15 cellular contexts compared by ENCODE assay signal in the genomic region with DNA sequence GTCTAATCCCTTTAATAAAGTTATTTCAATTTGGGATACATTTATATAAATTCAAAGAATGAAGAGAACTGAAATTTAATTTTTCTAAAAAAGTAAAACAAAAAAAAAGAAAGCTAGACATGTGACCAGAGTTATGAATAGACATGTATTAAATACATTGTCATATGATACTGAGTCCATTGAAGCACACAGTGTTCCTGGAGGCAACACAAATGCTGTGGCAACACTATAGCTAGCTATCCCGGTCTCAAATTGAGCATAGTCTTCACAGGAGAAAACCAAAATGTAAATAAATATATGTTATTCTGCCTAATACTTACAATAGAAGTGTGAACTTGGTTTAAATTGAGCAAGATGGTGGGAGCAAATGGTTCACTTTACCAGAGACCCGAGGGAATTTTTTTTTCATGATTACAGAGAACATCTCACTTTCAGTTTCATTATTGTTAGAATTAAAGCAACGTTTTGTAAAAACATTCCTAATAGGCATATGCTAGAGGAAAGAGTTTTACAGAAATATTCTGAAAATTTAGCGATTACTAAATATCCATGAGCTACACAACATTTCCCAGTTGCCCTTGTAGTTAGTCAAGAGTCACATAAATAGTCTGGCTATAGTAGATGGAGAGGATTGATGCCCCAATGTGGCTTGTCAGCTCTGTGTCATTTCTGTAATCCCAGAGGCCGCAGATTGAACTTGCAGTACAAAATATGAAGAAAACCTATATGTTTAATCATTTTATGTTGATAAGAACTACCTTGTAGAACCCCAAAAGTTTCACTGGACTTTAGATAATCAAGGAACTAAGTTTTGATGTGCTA.
DNase-seq lines count a peak whose midpoint lies in the region; ATAC-seq and TF ChIP-seq lines count a peak whose summit lies in the region.
"Had no signal": no experiment of that assay in that cellular context is flagged by ENCODE, and none has a peak within 500 bp of the region (broad histone marks: within the 10 kb centered on the region; RNA-seq: fewer than 3 reads in every experiment).

No MANE protein-coding gene starts in this region.

- no TSS peak for BruUV-seq in HCT116 (replicated peaks; lab: Mats Ljungman, UMichigan)
- no TSS peak for BruUV-seq in PC-3 (replicated peaks; lab: Mats Ljungman, UMichigan)

- H3K4me1 ChIP-seq in HCT116 (ENCODE audit: control insufficient read depth in 1 of 2, insufficient read depth in 2 of 2, low read length in 2 of 2): no peaks in the 10 kb centered on the region
- peaks cover 7% of the 10 kb centered on the region; the same call in 1 of the 2 replicates for H3K4me1 ChIP-seq in PC-3 (ENCODE audit: insufficient read depth, low read length)
- H3K4me1 ChIP-seq in ascending aorta: no peaks in the 10 kb centered on the region
- H3K4me1 ChIP-seq: gastroesophageal sphincter, parathyroid adenoma had no signal

- ATAC-seq in GM18511 (IDR thresholded peaks at IDR 0.05; ENCODE audit: unreplicated experiment): peak; percentile 56
- ATAC-seq in HCT116: no peak
- ATAC-seq in PC-3: no peak
- no peak for ATAC-seq in HG02970 (IDR thresholded peaks at IDR 0.05; ENCODE audit: low FRiP score, unreplicated experiment)
- ATAC-seq: gastroesophageal sphincter had no signal

- H3K9me3 ChIP-seq in HCT116 (ENCODE audit: control insufficient read depth in 1 of 2, insufficient read depth in 1 of 2, low read depth in 1 of 2, low read length in 2 of 2) (no peaks in the 10 kb centered on the region), PC-3 (ENCODE audit: low read length) (no peaks in the 10 kb centered on the region), ascending aorta (no peaks in the 10 kb centered on the region), WERI-Rb-1 (ENCODE audit: severe bottlenecking) (no peaks in the 10 kb centered on the region)
- H3K9me3 ChIP-seq: gastroesophageal sphincter had no signal

- H3K9me3 Mint-ChIP-seq in endothelial cell (ENCODE audit: unreplicated experiment): no peaks in the 10 kb centered on the region

- no peaks in the 10 kb centered on the region for H3K36me3 ChIP-seq in HCT116 (ENCODE audit: control insufficient read depth in 1 of 2, insufficient read depth in 2 of 2, low read length in 2 of 2)
- no peaks in the 10 kb centered on the region for H3K36me3 ChIP-seq in PC-3 (ENCODE audit: low read depth, low read length)
- no peaks in the 10 kb centered on the region for H3K36me3 ChIP-seq in ascending aorta
- no peaks in the 10 kb centered on the region for H3K36me3 ChIP-seq in WERI-Rb-1
- H3K36me3 ChIP-seq: gastroesophageal sphincter had no signal

- H3K27me3 ChIP-seq in HCT116 (ENCODE audit: insufficient read depth, low read length): no peaks in the 10 kb centered on the region
- H3K27me3 ChIP-seq in PC-3 (ENCODE audit: low read length): no peaks in the 10 kb centered on the region
- no peaks in the 10 kb centered on the region for H3K27me3 ChIP-seq in ascending aorta
- no peaks in the 10 kb centered on the region for H3K27me3 ChIP-seq in WERI-Rb-1 (ENCODE audit: insufficient read depth, low read depth, severe bottlenecking)
- H3K27me3 ChIP-seq: gastroesophageal sphincter had no signal

- no peaks in the 10 kb centered on the region for H4K20me1 ChIP-seq in HCT116 (ENCODE audit: insufficient read depth)
- no peaks in the 10 kb centered on the region for H4K20me1 ChIP-seq in PC-3 (ENCODE audit: low read length)

- intact Hi-C loops in HCT116 (cut with micrococcal nuclease) (no loop called here), PC-3 (cut with micrococcal nuclease) (no loop called here), ascending aorta (cut with DNase I) (no loop called here)

- H2AFZ ChIP-seq in HCT116 (ENCODE audit: low read depth, low read length, poor library complexity, severe bottlenecking): peak overlapping the region; percentile 57
- no peak overlapping the region for H2AFZ ChIP-seq in PC-3 (ENCODE audit: low read length)
- H2AFZ ChIP-seq: parathyroid adenoma had no signal

- no peak for DNase-seq in HCT116 (ENCODE audit: low read depth, low spot score)
- DNase-seq in PC-3: no peak
- peak; percentile 1 for DNase-seq in iris pigment epithelial cell (ENCODE audit: low read depth)
- DNase-seq in ascending aorta (ENCODE audit: low spot score in 2 of 2): no peak
- no peak for DNase-seq in WERI-Rb-1
- DNase-seq in endothelial cell (ENCODE audit: low spot score): no peak
- DNase-seq: activated B cell treated with CpG ODN at 0.5 μM for 24 hours; activated CD8-positive, alpha-beta memory T cell treated with anti-CD3 and anti-CD28 coated beads, Interleukin-2, amount 50 U/mL, for 48 hours; activated naive CD4-positive, alpha-beta T cell treated with anti-CD3 and anti-CD28 coated beads, Interleukin-2, amount 50 U/mL, for 16 hours; immature natural killer cell; NCI-H1436 treated with DMSO at 0.1 percent for 48 hours had no signal

- H3K27ac ChIP-seq in HCT116 (ENCODE audit: low read depth, low read length) (no peak overlapping the region), PC-3 (ENCODE audit: low read length) (no peak overlapping the region), ascending aorta (no peak overlapping the region), WERI-Rb-1 (no peak overlapping the region)
- H3K27ac ChIP-seq: gastroesophageal sphincter, parathyroid adenoma had no signal

- CTCF ChIA-PET in HCT116 (lab: Charles Lee): no interaction called here
- CTCF ChIA-PET in PC-3 (lab: Charles Lee): no interaction called here

- TF ChIP-seq RAD21 in HCT116 (IDR thresholded peaks at IDR 0.05; ENCODE audit: low read depth): no peak

- no peaks in the 10 kb centered on the region for H3K27me3 Mint-ChIP-seq in endothelial cell (ENCODE audit: unreplicated experiment)
- H3K27me3 Mint-ChIP-seq: activated B cell treated with CpG ODN at 0.5 μM for 24 hours had no signal

- H3K4me2 ChIP-seq in HCT116 (ENCODE audit: low read length): no peak overlapping the region
- H3K4me2 ChIP-seq in PC-3 (ENCODE audit: low read length): 0 out of 2 replicates have a peak overlapping the region, but pooled peaks have one; percentile 26

- POLR2A ChIA-PET in HCT116 (lab: Charles Lee) (no interaction called here), PC-3 (lab: Charles Lee; ENCODE audit: unreplicated experiment) (no interaction called here)

- no peaks in the 10 kb centered on the region for H3K9me2 ChIP-seq in HCT116 (ENCODE audit: insufficient read depth)
- no peaks in the 10 kb centered on the region for H3K9me2 ChIP-seq in PC-3 (replicated peaks; ENCODE audit: low read length)

- H3K36me3 Mint-ChIP-seq in endothelial cell (ENCODE audit: low read depth, unreplicated experiment): no peaks in the 10 kb centered on the region
- H3K36me3 Mint-ChIP-seq: immature natural killer cell had no signal

- H3K4me1 Mint-ChIP-seq in endothelial cell (ENCODE audit: unreplicated experiment): no peaks in the 10 kb centered on the region
- H3K4me1 Mint-ChIP-seq: activated B cell treated with CpG ODN at 0.5 μM for 24 hours, immature natural killer cell had no signal

- H3K4me3 Mint-ChIP-seq in endothelial cell (ENCODE audit: unreplicated experiment): no peak overlapping the region
- H3K4me3 Mint-ChIP-seq: activated B cell treated with CpG ODN at 0.5 μM for 24 hours had no signal

- H3K79me2 ChIP-seq in HCT116 (ENCODE audit: insufficient read depth, low read length) (no peaks in the 10 kb centered on the region), PC-3 (ENCODE audit: low read length) (no peaks in the 10 kb centered on the region)
- H3K79me2 ChIP-seq: parathyroid adenoma had no signal

- H3K9ac ChIP-seq in HCT116 (ENCODE audit: low read length) (no peak overlapping the region), PC-3 (ENCODE audit: low read length) (no peak overlapping the region)
- H3K9ac ChIP-seq: parathyroid adenoma had no signal

- RAD21 ChIA-PET in HCT116 (lab: Charles Lee; ENCODE audit: low non-redundant PET in 1 of 2, low total read pairs in 2 of 2, uncharacterized antibody in 2 of 2, unreplicated experiment in 2 of 2): no interaction called here

- H3K4me3 ChIP-seq in HCT116 (replicated peaks in 1 of 2; ENCODE audit: low read depth in 1 of 2, low read length in 2 of 2) (no peak overlapping the region), PC-3 (ENCODE audit: low read length) (no peak overlapping the region), ascending aorta (no peak overlapping the region), WERI-Rb-1 (ENCODE audit: low read depth, low read length) (no peak overlapping the region)
- H3K4me3 ChIP-seq: gastroesophageal sphincter had no signal

- H3F3A ChIP-seq in PC-3 (ENCODE audit: low read length, unreplicated experiment): no peaks in the 10 kb centered on the region

- no peak for TF ChIP-seq POLR2A in HCT116 (IDR thresholded peaks at IDR 0.05; ENCODE audit: borderline replicate concordance, extremely low read depth, insufficient read depth, insufficient read length)

- no peak overlapping the region for H3K27ac Mint-ChIP-seq in endothelial cell (ENCODE audit: unreplicated experiment)
- H3K27ac Mint-ChIP-seq: activated B cell treated with CpG ODN at 0.5 μM for 24 hours had no signal

- TF ChIP-seq CTCF in HCT116 (IDR thresholded peaks at IDR 0.05 in 2 of 3, conservative IDR thresholded peaks at IDR 0.05 in 1 of 3; ENCODE audit: borderline replicate concordance in 1 of 3, insufficient read depth in 1 of 3, low read depth in 2 of 3, low read length in 2 of 3): no peak
- no peak for TF ChIP-seq CTCF in PC-3 (conservative IDR thresholded peaks at IDR 0.05; ENCODE audit: low read depth, low read length)
- no peak for TF ChIP-seq CTCF in ascending aorta (IDR thresholded peaks at IDR 0.05)
- TF ChIP-seq CTCF in WERI-Rb-1 (IDR thresholded peaks at IDR 0.05; ENCODE audit: low read depth, low read length): no peak
- no peak for TF ChIP-seq CTCF in endothelial cell (IDR thresholded peaks at IDR 0.05; ENCODE audit: unreplicated experiment)

TF ChIP-seq in HCT116, 20 proteins besides CTCF, POLR2A, EP300 and RAD21 (continues in another document):
- TF ChIP-seq POLR2AphosphoS5 (IDR thresholded peaks at IDR 0.05; ENCODE audit: low read depth, low read length): no peak
- TF ChIP-seq, protein P1, sequence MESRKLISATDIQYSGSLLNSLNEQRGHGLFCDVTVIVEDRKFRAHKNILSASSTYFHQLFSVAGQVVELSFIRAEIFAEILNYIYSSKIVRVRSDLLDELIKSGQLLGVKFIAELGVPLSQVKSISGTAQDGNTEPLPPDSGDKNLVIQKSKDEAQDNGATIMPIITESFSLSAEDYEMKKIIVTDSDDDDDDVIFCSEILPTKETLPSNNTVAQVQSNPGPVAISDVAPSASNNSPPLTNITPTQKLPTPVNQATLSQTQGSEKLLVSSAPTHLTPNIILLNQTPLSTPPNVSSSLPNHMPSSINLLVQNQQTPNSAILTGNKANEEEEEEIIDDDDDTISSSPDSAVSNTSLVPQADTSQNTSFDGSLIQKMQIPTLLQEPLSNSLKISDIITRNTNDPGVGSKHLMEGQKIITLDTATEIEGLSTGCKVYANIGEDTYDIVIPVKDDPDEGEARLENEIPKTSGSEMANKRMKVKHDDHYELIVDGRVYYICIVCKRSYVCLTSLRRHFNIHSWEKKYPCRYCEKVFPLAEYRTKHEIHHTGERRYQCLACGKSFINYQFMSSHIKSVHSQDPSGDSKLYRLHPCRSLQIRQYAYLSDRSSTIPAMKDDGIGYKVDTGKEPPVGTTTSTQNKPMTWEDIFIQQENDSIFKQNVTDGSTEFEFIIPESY (IDR thresholded peaks at IDR 0.05; ENCODE audit: extremely low read depth, insufficient replicate concordance, low read length): no peak
- TF ChIP-seq YY1 (IDR thresholded peaks at IDR 0.05; ENCODE audit: extremely low read depth, insufficient replicate concordance, low read depth, low read length): no peak
- no peak for TF ChIP-seq ELF1 (IDR thresholded peaks at IDR 0.05; ENCODE audit: borderline replicate concordance, low read depth)
